8 cellular contexts compared by ENCODE assay signal in the genomic region with DNA sequence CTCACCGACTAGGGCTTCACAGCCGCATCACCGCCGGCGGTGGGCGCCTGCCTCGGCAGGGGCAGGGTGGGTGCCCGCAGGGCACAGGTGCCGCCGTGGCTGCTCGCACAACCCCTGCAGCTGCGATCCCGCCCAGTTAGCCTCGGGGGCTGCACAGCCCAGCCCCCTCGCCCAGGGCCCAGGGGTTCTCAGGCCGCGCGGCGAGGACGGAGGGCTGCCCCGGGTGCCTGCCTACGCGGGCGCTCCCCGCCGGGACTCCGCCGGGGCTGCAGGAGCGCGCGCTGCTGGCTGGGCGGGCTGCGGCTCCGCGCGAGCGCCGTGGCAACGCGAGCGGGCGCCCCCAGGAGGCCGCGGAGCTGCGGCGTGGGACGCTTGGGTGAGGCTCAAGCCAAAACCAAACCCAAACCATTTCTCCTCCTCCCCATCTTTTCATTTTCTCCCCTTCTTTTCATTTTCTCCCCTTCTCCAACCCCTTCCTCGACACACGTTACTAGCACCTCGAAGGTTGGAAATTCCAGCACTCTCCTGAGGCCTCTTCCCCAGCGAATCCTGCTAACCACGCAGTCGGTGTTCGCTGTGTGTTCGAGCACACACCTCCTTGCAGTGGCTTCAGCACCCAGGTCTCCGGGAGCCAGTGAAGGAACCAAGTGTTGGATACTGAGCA. TPM values are rescaled to one million over a fixed set of nuclear protein-coding genes. Genes with fewer than 3 reads are reported as not detected.
DNase-seq lines count a peak whose midpoint lies in the region; ATAC-seq and TF ChIP-seq lines count a peak whose summit lies in the region.

A gene with protein sequence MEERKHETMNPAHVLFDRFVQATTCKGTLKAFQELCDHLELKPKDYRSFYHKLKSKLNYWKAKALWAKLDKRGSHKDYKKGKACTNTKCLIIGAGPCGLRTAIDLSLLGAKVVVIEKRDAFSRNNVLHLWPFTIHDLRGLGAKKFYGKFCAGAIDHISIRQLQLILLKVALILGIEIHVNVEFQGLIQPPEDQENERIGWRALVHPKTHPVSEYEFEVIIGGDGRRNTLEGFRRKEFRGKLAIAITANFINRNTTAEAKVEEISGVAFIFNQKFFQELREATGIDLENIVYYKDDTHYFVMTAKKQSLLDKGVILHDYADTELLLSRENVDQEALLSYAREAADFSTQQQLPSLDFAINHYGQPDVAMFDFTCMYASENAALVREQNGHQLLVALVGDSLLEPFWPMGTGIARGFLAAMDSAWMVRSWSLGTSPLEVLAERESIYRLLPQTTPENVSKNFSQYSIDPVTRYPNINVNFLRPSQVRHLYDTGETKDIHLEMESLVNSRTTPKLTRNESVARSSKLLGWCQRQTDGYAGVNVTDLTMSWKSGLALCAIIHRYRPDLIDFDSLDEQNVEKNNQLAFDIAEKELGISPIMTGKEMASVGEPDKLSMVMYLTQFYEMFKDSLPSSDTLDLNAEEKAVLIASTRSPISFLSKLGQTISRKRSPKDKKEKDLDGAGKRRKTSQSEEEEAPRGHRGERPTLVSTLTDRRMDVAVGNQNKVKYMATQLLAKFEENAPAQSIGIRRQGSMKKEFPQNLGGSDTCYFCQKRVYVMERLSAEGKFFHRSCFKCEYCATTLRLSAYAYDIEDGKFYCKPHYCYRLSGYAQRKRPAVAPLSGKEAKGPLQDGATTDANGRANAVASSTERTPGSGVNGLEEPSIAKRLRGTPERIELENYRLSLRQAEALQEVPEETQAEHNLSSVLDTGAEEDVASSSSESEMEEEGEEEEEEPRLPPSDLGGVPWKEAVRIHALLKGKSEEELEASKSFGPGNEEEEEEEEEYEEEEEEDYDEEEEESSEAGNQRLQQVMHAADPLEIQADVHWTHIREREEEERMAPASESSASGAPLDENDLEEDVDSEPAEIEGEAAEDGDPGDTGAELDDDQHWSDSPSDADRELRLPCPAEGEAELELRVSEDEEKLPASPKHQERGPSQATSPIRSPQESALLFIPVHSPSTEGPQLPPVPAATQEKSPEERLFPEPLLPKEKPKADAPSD (N-terminal part only) (minus strand): TSS at position 286 of the 664 bp plus-strand sequence. CDS start 117,749 bp downstream, outside the sequence.

- H3K4me1 ChIP-seq in right lobe of liver, result peaks cover 0 to 6% (median 0%) of the 10 kb centered on the region in 4 donors

- POLR2A ChIA-PET in activated CD8-positive, alpha-beta T cell treated with anti-CD3 and anti-CD28 coated beads for 36 hours (lab: Charles Lee), result interaction anchor here (1.9 kb wide), 1 partner anchor 53 kb away, joined by 5 read pairs; a partner anchor contains a TSS

- ATAC-seq in GM21515 (IDR thresholded peaks at IDR 0.05; ENCODE audit: unreplicated experiment) (peak; percentile 63), right lobe of liver (peak; percentile 86 to 94 (median 90)), GM18873 (IDR thresholded peaks at IDR 0.05; ENCODE audit: low FRiP score, unreplicated experiment) (no peak)
- peak; percentile 97 for ATAC-seq in activated CD8-positive, alpha-beta T cell treated with anti-CD3 and anti-CD28 coated beads for 36 hours

- no peaks in the 10 kb centered on the region for H3K36me3 Mint-ChIP-seq in activated CD8-positive, alpha-beta T cell treated with anti-CD3 and anti-CD28 coated beads for 36 hours (ENCODE audit: low read depth)

- intact Hi-C loops in activated CD8-positive, alpha-beta T cell treated with anti-CD3 and anti-CD28 coated beads for 36 hours (cut with micrococcal nuclease), result loop anchor here (10.0 kb wide), 1 partner anchor 190 kb away; no protein-coding TSS in a partner anchor
- intact Hi-C loops in right lobe of liver (cut with DNase I), result loop anchor here in 1 of 2 donors (10.0 kb wide), 1 partner anchor 50 kb away; a partner anchor contains a TSS

- peak within 1 kb of the TSS; percentile 73 for H3K4me3 ChIP-seq in AG10803 (ENCODE audit: low read length)
- peak within 1 kb of the TSS; percentile 64 to 82 (median 71) for H3K4me3 ChIP-seq in right lobe of liver

- H3K9me3 ChIP-seq in right lobe of liver, result no peaks in the 10 kb centered on the region

- H3K27me3 Mint-ChIP-seq in activated CD8-positive, alpha-beta T cell treated with anti-CD3 and anti-CD28 coated beads for 36 hours, result peaks cover 39% of the 10 kb centered on the region

- WGBS in right lobe of liver (ENCODE audit: insufficient coverage, low coverage, low lambda C conversion rate, missing lambda C conversion rate), result 3% methylated on average over 18 of the region's 56 CpGs

- peak within 1 kb of the TSS; percentile 69 for H3K4me3 Mint-ChIP-seq in activated CD8-positive, alpha-beta T cell treated with anti-CD3 and anti-CD28 coated beads for 36 hours

- TF ChIP-seq POLR2A in right lobe of liver (IDR thresholded peaks at IDR 0.05), result no peak

- peaks cover 6% of the 10 kb centered on the region for H3K4me1 Mint-ChIP-seq in activated CD8-positive, alpha-beta T cell treated with anti-CD3 and anti-CD28 coated beads for 36 hours (ENCODE audit: low read depth)

- CTCF ChIA-PET in activated CD8-positive, alpha-beta T cell treated with anti-CD3 and anti-CD28 coated beads for 36 hours (lab: Charles Lee), result interaction anchor here (0.7 to 4.7 kb wide), 10 partner anchors 16 to 288 kb away, joined by 3 to 31 read pairs (median 4); no protein-coding TSS in a partner anchor

- H3K27ac Mint-ChIP-seq in activated CD8-positive, alpha-beta T cell treated with anti-CD3 and anti-CD28 coated beads for 36 hours, result no peak within 1 kb of the TSS

- peak within 1 kb of the TSS; percentile 26 to 73 (median 51) for H3K27ac ChIP-seq in right lobe of liver

- no peaks in the 10 kb centered on the region for H3K36me3 ChIP-seq in right lobe of liver

- TF ChIP-seq CTCF in AG10803 (conservative IDR thresholded peaks at IDR 0.05; ENCODE audit: low read length) (peak; percentile 58), right lobe of liver (IDR thresholded peaks at IDR 0.05) (peak; percentile 58 to 89 (median 64))
- peak; percentile 51 for TF ChIP-seq CTCF in activated CD8-positive, alpha-beta T cell treated with anti-CD3 and anti-CD28 coated beads for 36 hours (IDR thresholded peaks at IDR 0.05)

- H3K9me3 Mint-ChIP-seq in activated CD8-positive, alpha-beta T cell treated with anti-CD3 and anti-CD28 coated beads for 36 hours, result no peaks in the 10 kb centered on the region

- peak; percentile 68 for DNase-seq in AG10803 (ENCODE audit: low read depth)
- peak; percentile 60 for DNase-seq in NCI-H345 (lab: John Stamatoyannopoulos, UW)
- peak; percentile 68 for DNase-seq in activated CD8-positive, alpha-beta T cell treated with anti-CD3 and anti-CD28 coated beads for 36 hours
- peak; percentile 73 for DNase-seq in ecto neural progenitor cell (ENCODE audit: low spot score)
- peak; percentile 68 to 78 (median 75) for DNase-seq in right lobe of liver
- peak; percentile 58 for DNase-seq in stimulated activated CD4-positive, alpha-beta T cell treated with anti-CD3 and anti-CD28 coated beads, Interleukin-4, amount 100 ng/mL, for 24 hours

- no peaks in the 10 kb centered on the region for H3K27me3 ChIP-seq in right lobe of liver

RNA-seq across cellular contexts. Expression of the gene that starts here (rescaled TPM):
- total RNA-seq in activated CD8-positive, alpha-beta T cell treated with anti-CD3 and anti-CD28 coated beads for 36 hours, result 10 to 100 TPM; 31.6 to 32.4 TPM
- 10 to 100 TPM; 31.5 to 61.8 (median 48.2) TPM for total RNA-seq in right lobe of liver
